Comparison of ENCODE assay signal across 9 cellular contexts in the genomic region with DNA sequence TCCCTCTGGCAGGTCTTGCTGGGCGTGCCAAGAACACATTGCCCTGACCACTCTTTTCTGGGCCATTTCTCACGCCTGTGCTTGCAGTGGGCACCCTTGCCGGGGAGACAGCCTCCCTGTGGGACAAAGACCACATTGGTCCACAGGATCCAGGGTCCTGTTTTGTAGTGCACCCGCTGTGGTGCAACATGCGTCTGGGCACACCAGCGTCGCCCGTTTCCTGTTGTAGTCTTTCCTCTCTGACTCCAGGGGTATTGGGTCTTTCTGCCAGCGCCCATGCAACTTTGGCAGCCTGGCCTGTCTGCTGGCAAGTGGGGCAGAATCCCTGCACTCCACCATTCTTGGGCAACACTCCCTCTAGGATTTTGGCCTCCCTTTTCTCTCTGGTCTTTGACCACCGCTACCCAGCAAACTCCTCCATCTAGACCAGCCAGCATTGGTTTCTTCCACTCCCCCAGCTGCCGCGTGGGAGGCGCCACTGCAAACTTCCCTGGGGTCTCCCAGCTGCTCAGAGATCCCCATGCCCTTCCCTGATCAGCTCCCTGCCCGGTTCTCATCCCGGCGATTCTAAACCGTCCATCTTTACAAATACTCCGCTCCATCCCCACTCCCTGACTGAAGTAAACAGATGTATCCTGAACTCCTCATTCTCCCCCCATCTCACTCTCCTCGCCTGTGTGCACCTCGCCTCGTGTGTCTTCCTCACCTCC. TPM values are rescaled to one million over a fixed set of nuclear protein-coding genes. Genes with fewer than 3 reads are reported as not detected.
DNase-seq lines count a peak whose midpoint lies in the region; ATAC-seq, FAIRE-seq and TF ChIP-seq lines count a peak whose summit lies in the region.
"Had no signal": no experiment of that assay in that cellular context is flagged by ENCODE, and none has a peak within 500 bp of the region (broad histone marks: within the 10 kb centered on the region; RNA-seq: fewer than 3 reads in every experiment).

No MANE protein-coding gene starts in this region.

- no peak for FAIRE-seq in small intestine (lab: Jason Lieb, UNC)

- peaks cover 32% of the 10 kb centered on the region for H3K4me1 Mint-ChIP-seq in activated T-helper 1 cell treated with anti-CD3 and anti-CD28 coated beads, Interleukin-12 subunit alpha, Interleukin-12 subunit beta, Interleukin-2, Interleukin-4 antibody, amounts not matched to agents 30 ng/mL and 10 ng/mL and 1 ng/mL, durations not matched to agents 14 hours and 24 hours and 36 hours (ENCODE audit: low read depth)

- H3K9me3 ChIP-seq in HEK293 (ENCODE audit: control insufficient read depth, insufficient read depth, low read depth, low read length) (no peaks in the 10 kb centered on the region), iPS-15b (ENCODE audit: control insufficient read depth, insufficient read depth, low read length) (no peaks in the 10 kb centered on the region), small intestine (ENCODE audit: control insufficient read depth, low read depth) (no peaks in the 10 kb centered on the region)

- H3K27me3 Mint-ChIP-seq in activated T-helper 1 cell treated with anti-CD3 and anti-CD28 coated beads, Interleukin-12 subunit alpha, Interleukin-12 subunit beta, Interleukin-2, Interleukin-4 antibody, amounts not matched to agents 30 ng/mL and 10 ng/mL and 1 ng/mL, durations not matched to agents 14 hours and 24 hours and 36 hours (ENCODE audit: insufficient read depth) = peaks cover 8% of the 10 kb centered on the region

- no peak overlapping the region for H3K27ac Mint-ChIP-seq in activated T-helper 1 cell treated with anti-CD3 and anti-CD28 coated beads, Interleukin-12 subunit alpha, Interleukin-12 subunit beta, Interleukin-2, Interleukin-4 antibody, amounts not matched to agents 30 ng/mL and 10 ng/mL and 1 ng/mL, durations not matched to agents 14 hours and 24 hours and 36 hours

- H3K4me1 ChIP-seq in HEK293 (ENCODE audit: control insufficient read depth, insufficient read depth, low read length) = no peaks in the 10 kb centered on the region
- H3K4me1 ChIP-seq in iPS-15b (ENCODE audit: control insufficient read depth, insufficient read depth, low read length) = peaks cover 3% of the 10 kb centered on the region
- H3K4me1 ChIP-seq in small intestine (ENCODE audit: control insufficient read depth in 2 of 2, insufficient read depth in 1 of 2, low read depth in 1 of 2, low read length in 1 of 2) = peaks cover 2 to 10% of the 10 kb centered on the region in 2 donors

- peaks cover 4% of the 10 kb centered on the region for H3K36me3 Mint-ChIP-seq in activated T-helper 1 cell treated with anti-CD3 and anti-CD28 coated beads, Interleukin-12 subunit alpha, Interleukin-12 subunit beta, Interleukin-2, Interleukin-4 antibody, amounts not matched to agents 30 ng/mL and 10 ng/mL and 1 ng/mL, durations not matched to agents 14 hours and 24 hours and 36 hours (ENCODE audit: low read depth)

- CTCF ChIA-PET in HEK293 (lab: Yijun Ruan, JAX) = interaction anchor here (0.6 to 5.5 kb wide), 7 partner anchors 8 to 171 kb away, joined by 3 to 120 read pairs (median 4); no protein-coding TSS in a partner anchor

- no peaks in the 10 kb centered on the region for H3K9me3 Mint-ChIP-seq in activated T-helper 1 cell treated with anti-CD3 and anti-CD28 coated beads, Interleukin-12 subunit alpha, Interleukin-12 subunit beta, Interleukin-2, Interleukin-4 antibody, amounts not matched to agents 30 ng/mL and 10 ng/mL and 1 ng/mL, durations not matched to agents 14 hours and 24 hours and 36 hours

- POLR2A ChIA-PET in HEK293 (lab: Yijun Ruan, JAX) = no interaction called here

- no peak for TF ChIP-seq CTCF in HEK293 (tag by site-specific recombination; IDR thresholded peaks at IDR 0.05)

- intact Hi-C loops in activated T-helper 1 cell treated with anti-CD3 and anti-CD28 coated beads, Interleukin-12 subunit alpha, Interleukin-12 subunit beta, Interleukin-2, Interleukin-4 antibody, amounts not matched to agents 30 ng/mL and 10 ng/mL and 1 ng/mL, durations not matched to agents 14 hours and 24 hours and 36 hours (cut with micrococcal nuclease) = loop anchor here (1.0 to 10.0 kb wide), 7 partner anchors 27 to 1209 kb away; a partner anchor contains a TSS

- 37 to 44% (median 39%) methylated on average over 21 of the region's 21 CpGs for WGBS in small intestine, 3 donors

- H3K36me3 ChIP-seq in HEK293 (ENCODE audit: control insufficient read depth in 2 of 2, insufficient read depth in 1 of 2, low read length in 2 of 2) = peaks cover 7 to 18% of the 10 kb centered on the region in 2 experiments
- H3K36me3 ChIP-seq in iPS-15b (ENCODE audit: control insufficient read depth, insufficient read depth, low read length) = peaks cover 9% of the 10 kb centered on the region
- peaks cover 1 to 12% of the 10 kb centered on the region in 2 donors for H3K36me3 ChIP-seq in small intestine (ENCODE audit: control insufficient read depth in 2 of 2, insufficient read depth in 2 of 2, low read length in 2 of 2)

- no peak overlapping the region; the same call in 1 of the 2 replicates for H3K27ac ChIP-seq in HEK293 (ENCODE audit: extremely low read depth, low read depth, low read length)
- no peak overlapping the region for H3K27ac ChIP-seq in small intestine (ENCODE audit: low read depth in 1 of 2, low read length in 1 of 2)

- H3K9ac ChIP-seq in iPS-15b (ENCODE audit: low read depth, low read length) = peak overlapping the region; percentile 24

- H3K4me3 ChIP-seq in HEK293 (ENCODE audit: low read depth, low read length) (peak overlapping the region; percentile 95), iPS-15b (ENCODE audit: low read depth, low read length) (peak overlapping the region; percentile 80), small intestine (ENCODE audit: low read depth in 1 of 2, low read length in 2 of 2) (peak overlapping the region; percentile 66 to 75)

- DNase-seq in activated T-helper 1 cell treated with anti-CD3 and anti-CD28 coated beads, Interleukin-12 subunit alpha, Interleukin-12 subunit beta, Interleukin-2, Interleukin-4 antibody, amounts not matched to agents 30 ng/mL and 10 ng/mL and 1 ng/mL, durations not matched to agents 14 hours and 24 hours and 36 hours (ENCODE audit: low spot score) = no peak
- DNase-seq in small intestine (no peak), HPDE6-E6E7 (ENCODE audit: extremely low spot score) (no peak), NCI-H226 (no peak)

- ATAC-seq in GM18858 (IDR thresholded peaks at IDR 0.05; ENCODE audit: unreplicated experiment) (no peak), HG03457 (IDR thresholded peaks at IDR 0.05; ENCODE audit: unreplicated experiment) (no peak)

- H3K27me3 ChIP-seq in iPS-15b (ENCODE audit: control insufficient read depth, insufficient read depth, low read length) (peaks cover 5% of the 10 kb centered on the region), small intestine (ENCODE audit: control insufficient read depth in 2 of 2, insufficient read depth in 2 of 2, low read length in 2 of 2) (no peaks in the 10 kb centered on the region)

- H3K4me3 Mint-ChIP-seq in activated T-helper 1 cell treated with anti-CD3 and anti-CD28 coated beads, Interleukin-12 subunit alpha, Interleukin-12 subunit beta, Interleukin-2, Interleukin-4 antibody, amounts not matched to agents 30 ng/mL and 10 ng/mL and 1 ng/mL, durations not matched to agents 14 hours and 24 hours and 36 hours = peak overlapping the region; percentile 94

TF ChIP-seq in HEK293, 187 proteins besides CTCF, POLR2A, EP300 and RAD21:
- TF ChIP-seq, protein P1, sequence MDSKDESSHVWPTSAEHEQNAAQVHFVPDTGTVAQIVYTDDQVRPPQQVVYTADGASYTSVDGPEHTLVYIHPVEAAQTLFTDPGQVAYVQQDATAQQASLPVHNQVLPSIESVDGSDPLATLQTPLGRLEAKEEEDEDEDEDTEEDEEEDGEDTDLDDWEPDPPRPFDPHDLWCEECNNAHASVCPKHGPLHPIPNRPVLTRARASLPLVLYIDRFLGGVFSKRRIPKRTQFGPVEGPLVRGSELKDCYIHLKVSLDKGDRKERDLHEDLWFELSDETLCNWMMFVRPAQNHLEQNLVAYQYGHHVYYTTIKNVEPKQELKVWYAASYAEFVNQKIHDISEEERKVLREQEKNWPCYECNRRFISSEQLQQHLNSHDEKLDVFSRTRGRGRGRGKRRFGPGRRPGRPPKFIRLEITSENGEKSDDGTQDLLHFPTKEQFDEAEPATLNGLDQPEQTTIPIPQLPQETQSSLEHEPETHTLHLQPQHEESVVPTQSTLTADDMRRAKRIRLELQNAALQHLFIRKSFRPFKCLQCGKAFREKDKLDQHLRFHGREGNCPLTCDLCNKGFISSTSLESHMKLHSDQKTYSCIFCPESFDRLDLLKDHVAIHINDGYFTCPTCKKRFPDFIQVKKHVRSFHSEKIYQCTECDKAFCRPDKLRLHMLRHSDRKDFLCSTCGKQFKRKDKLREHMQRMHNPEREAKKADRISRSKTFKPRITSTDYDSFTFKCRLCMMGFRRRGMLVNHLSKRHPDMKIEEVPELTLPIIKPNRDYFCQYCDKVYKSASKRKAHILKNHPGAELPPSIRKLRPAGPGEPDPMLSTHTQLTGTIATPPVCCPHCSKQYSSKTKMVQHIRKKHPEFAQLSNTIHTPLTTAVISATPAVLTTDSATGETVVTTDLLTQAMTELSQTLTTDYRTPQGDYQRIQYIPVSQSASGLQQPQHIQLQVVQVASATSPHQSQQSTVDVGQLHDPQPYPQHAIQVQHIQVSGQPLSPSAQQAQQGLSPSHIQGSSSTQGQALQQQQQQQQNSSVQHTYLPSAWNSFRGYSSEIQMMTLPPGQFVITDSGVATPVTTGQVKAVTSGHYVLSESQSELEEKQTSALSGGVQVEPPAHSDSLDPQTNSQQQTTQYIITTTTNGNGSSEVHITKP (tag by site-specific recombination; IDR thresholded peaks at IDR 0.05) = peak; percentile 89
- no peak for TF ChIP-seq ZNF211 (tag by site-specific recombination; IDR thresholded peaks at IDR 0.05; ENCODE audit: low read depth)

RNA-seq across cellular contexts. Expression of a gene that starts 1.2 kb away (rescaled TPM):
- 10.3 and 12.5 TPM in 2 replicates for total RNA-seq in activated T-helper 1 cell treated with anti-CD3 and anti-CD28 coated beads, Interleukin-12 subunit alpha, Interleukin-12 subunit beta, Interleukin-2, Interleukin-4 antibody, amounts not matched to agents 30 ng/mL and 10 ng/mL and 1 ng/mL, durations not matched to agents 14 hours and 24 hours and 36 hours
- 10 to 100 TPM; 41.2 to 97.7 (median 86.2) TPM for polyA plus RNA-seq in small intestine

RNA-seq across cellular contexts. Expression of a gene that starts 12.3 kb away (rescaled TPM):
- total RNA-seq in activated T-helper 1 cell treated with anti-CD3 and anti-CD28 coated beads, Interleukin-12 subunit alpha, Interleukin-12 subunit beta, Interleukin-2, Interleukin-4 antibody, amounts not matched to agents 30 ng/mL and 10 ng/mL and 1 ng/mL, durations not matched to agents 14 hours and 24 hours and 36 hours = 1.2 and 2.1 TPM in 2 replicates
- polyA plus RNA-seq in small intestine = 1 to 10 TPM in 2 of 3 donors, under 1 TPM in 1; 0.45 to 5.5 (median 1.9) TPM

RNA-seq across cellular contexts. Expression of a gene that starts 26.3 kb away (rescaled TPM):
- total RNA-seq in activated T-helper 1 cell treated with anti-CD3 and anti-CD28 coated beads, Interleukin-12 subunit alpha, Interleukin-12 subunit beta, Interleukin-2, Interleukin-4 antibody, amounts not matched to agents 30 ng/mL and 10 ng/mL and 1 ng/mL, durations not matched to agents 14 hours and 24 hours and 36 hours = 44.9 and 45.5 TPM in 2 replicates
- polyA plus RNA-seq in small intestine = 10 to 100 TPM; 25.7 to 36.9 (median 33.0) TPM

RNA-seq across cellular contexts. Expression of a gene that starts 28.7 kb away (rescaled TPM):
- total RNA-seq in activated T-helper 1 cell treated with anti-CD3 and anti-CD28 coated beads, Interleukin-12 subunit alpha, Interleukin-12 subunit beta, Interleukin-2, Interleukin-4 antibody, amounts not matched to agents 30 ng/mL and 10 ng/mL and 1 ng/mL, durations not matched to agents 14 hours and 24 hours and 36 hours = 1.4 and 1.5 TPM in 2 replicates
- under 1 TPM in 1 of 3 donors, not detected in 2; 0.15 TPM for polyA plus RNA-seq in small intestine
- total RNA-seq: dermis microvascular lymphatic vessel endothelial cell had no signal
